Comparison of ENCODE assay signal across 1 cellular context in genomic region chr16:71894921-71895678, GRCh38.
TF ChIP-seq lines count a peak whose summit lies in the region.

Gene IST1 (plus strand): TSS chr16:71895531. CDS start chr16:71915641, 20,110 bp downstream.

TF ChIP-seq in K562, 482 proteins besides CTCF, POLR2A, EP300 and RAD21 (continued from another document and continues in another):
- TF ChIP-seq, protein P1, sequence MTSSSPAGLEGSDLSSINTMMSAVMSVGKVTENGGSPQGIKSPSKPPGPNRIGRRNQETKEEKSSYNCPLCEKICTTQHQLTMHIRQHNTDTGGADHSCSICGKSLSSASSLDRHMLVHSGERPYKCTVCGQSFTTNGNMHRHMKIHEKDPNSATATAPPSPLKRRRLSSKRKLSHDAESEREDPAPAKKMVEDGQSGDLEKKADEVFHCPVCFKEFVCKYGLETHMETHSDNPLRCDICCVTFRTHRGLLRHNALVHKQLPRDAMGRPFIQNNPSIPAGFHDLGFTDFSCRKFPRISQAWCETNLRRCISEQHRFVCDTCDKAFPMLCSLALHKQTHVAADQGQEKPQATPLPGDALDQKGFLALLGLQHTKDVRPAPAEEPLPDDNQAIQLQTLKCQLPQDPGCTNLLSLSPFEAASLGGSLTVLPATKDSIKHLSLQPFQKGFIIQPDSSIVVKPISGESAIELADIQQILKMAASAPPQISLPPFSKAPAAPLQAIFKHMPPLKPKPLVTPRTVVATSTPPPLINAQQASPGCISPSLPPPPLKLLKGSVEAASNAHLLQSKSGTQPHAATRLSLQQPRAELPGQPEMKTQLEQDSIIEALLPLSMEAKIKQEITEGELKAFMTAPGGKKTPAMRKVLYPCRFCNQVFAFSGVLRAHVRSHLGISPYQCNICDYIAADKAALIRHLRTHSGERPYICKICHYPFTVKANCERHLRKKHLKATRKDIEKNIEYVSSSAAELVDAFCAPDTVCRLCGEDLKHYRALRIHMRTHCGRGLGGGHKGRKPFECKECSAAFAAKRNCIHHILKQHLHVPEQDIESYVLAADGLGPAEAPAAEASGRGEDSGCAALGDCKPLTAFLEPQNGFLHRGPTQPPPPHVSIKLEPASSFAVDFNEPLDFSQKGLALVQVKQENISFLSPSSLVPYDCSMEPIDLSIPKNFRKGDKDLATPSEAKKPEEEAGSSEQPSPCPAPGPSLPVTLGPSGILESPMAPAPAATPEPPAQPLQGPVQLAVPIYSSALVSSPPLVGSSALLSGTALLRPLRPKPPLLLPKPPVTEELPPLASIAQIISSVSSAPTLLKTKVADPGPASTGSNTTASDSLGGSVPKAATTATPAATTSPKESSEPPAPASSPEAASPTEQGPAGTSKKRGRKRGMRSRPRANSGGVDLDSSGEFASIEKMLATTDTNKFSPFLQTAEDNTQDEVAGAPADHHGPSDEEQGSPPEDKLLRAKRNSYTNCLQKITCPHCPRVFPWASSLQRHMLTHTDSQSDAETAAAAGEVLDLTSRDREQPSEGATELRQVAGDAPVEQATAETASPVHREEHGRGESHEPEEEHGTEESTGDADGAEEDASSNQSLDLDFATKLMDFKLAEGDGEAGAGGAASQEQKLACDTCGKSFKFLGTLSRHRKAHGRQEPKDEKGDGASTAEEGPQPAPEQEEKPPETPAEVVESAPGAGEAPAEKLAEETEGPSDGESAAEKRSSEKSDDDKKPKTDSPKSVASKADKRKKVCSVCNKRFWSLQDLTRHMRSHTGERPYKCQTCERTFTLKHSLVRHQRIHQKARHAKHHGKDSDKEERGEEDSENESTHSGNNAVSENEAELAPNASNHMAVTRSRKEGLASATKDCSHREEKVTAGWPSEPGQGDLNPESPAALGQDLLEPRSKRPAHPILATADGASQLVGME (CRISPR knock-in tag; IDR thresholded peaks at IDR 0.05) = 0 out of 2 replicates have a peak, but pooled peaks have one; percentile 10
- TF ChIP-seq SIN3B (IDR thresholded peaks at IDR 0.05; ENCODE audit: low read depth) (peak; percentile 49; the same call in 1 of the 2 replicates), MYNN (IDR thresholded peaks at IDR 0.05) (peak; percentile 70), MYNN (CRISPR knock-in tag; IDR thresholded peaks at IDR 0.05) (no peak), GTF3C2 (IDR thresholded peaks at IDR 0.05; ENCODE audit: borderline replicate concordance, extremely low read depth, insufficient read length) (no peak), JUND (IDR thresholded peaks at IDR 0.05; ENCODE audit: borderline replicate concordance, low read depth, low read length) (no peak), JUND (tag; IDR thresholded peaks at IDR 0.05; ENCODE audit: borderline replicate concordance, low read depth, low read length) (peak; percentile 66; the same call in 1 of the 3 replicates), ATF3 (IDR thresholded peaks at IDR 0.05) (peak; percentile 77), ATF3 (CRISPR knock-in tag; conservative IDR thresholded peaks at IDR 0.05) (peak; percentile 72; the same call in 1 of the 2 replicates), TAF7 (tag; IDR thresholded peaks at IDR 0.05) (peak; percentile 89), HDAC2 (IDR thresholded peaks at IDR 0.05) (0 out of 2 replicates have a peak, but pooled peaks have one; percentile 64), AFF1 (IDR thresholded peaks at IDR 0.05; ENCODE audit: low read depth in 1 of 2, partially characterized antibody in 2 of 2) (peak; percentile 18 to 33), ZNF146 (CRISPR knock-in tag; IDR thresholded peaks at IDR 0.05; ENCODE audit: unreplicated experiment) (no peak), GTF2F1 (IDR thresholded peaks at IDR 0.05; ENCODE audit: low read depth, low read length) (peak; percentile 88; the same call in 1 of the 2 replicates), JUN (IDR thresholded peaks at IDR 0.05; ENCODE audit: borderline replicate concordance, low read depth, low read length) (peak; percentile 28; the same call in 1 of the 2 replicates), JUN (CRISPR knock-in tag; IDR thresholded peaks at IDR 0.05; ENCODE audit: borderline replicate concordance) (no peak; the same call in 1 of the 2 replicates), GABPB2 (CRISPR knock-in tag; conservative IDR thresholded peaks at IDR 0.05) (no peak), IRF1 (CRISPR knock-in tag; IDR thresholded peaks at IDR 0.05; ENCODE audit: borderline replicate concordance) (no peak), LCOR (CRISPR knock-in tag; IDR thresholded peaks at IDR 0.05) (peak; percentile 9; the same call in 1 of the 2 replicates), SRF (CRISPR knock-in tag; IDR thresholded peaks at IDR 0.05) (peak in 1 of 2 experiments; percentile 44; a peak in 1 of 4 replicates), TOE1 (IDR thresholded peaks at IDR 0.05; ENCODE audit: borderline replicate concordance) (peak; percentile 64; the same call in 1 of the 2 replicates), TOE1 (CRISPR knock-in tag; IDR thresholded peaks at IDR 0.05; ENCODE audit: borderline replicate concordance, low read depth) (no peak), PYGO2 (tag; IDR thresholded peaks at IDR 0.05) (no peak), FOXK2 (conservative IDR thresholded peaks at IDR 0.05 in 1 of 2, IDR thresholded peaks at IDR 0.05 in 1 of 2; ENCODE audit: low read depth in 2 of 2) (peak; percentile 94 to 97), CCNT2 (IDR thresholded peaks at IDR 0.05; ENCODE audit: borderline replicate concordance, extremely low read depth, insufficient read length, low read depth, low read length) (peak; percentile 75), RNF219 (CRISPR knock-in tag; IDR thresholded peaks at IDR 0.05) (no peak), CREB1 (IDR thresholded peaks at IDR 0.05) (peak; percentile 75), CREB1 (CRISPR knock-in tag; IDR thresholded peaks at IDR 0.05) (peak; percentile 83), NRF1 (conservative IDR thresholded peaks at IDR 0.05 in 1 of 2, IDR thresholded peaks at IDR 0.05 in 1 of 2) (peak; percentile 84 to 87), RNF2 (IDR thresholded peaks at IDR 0.05) (0 out of 2 replicates have a peak, but pooled peaks have one; percentile 42), CTBP1 (IDR thresholded peaks at IDR 0.05; ENCODE audit: borderline replicate concordance) (peak; percentile 88), MTA3 (IDR thresholded peaks at IDR 0.05; ENCODE audit: borderline replicate concordance) (peak; percentile 97), TBL1XR1 (IDR thresholded peaks at IDR 0.05; ENCODE audit: low read length in 2 of 2) (peak in 1 of 2 experiments; percentile 53; a peak in 1 of 4 replicates), NBN (IDR thresholded peaks at IDR 0.05; ENCODE audit: low read depth) (peak; percentile 79; the same call in 1 of the 2 replicates), SMAD4 (CRISPR knock-in tag; conservative IDR thresholded peaks at IDR 0.05) (peak; percentile 94), ESRRA (IDR thresholded peaks at IDR 0.05; ENCODE audit: borderline replicate concordance, low read depth) (peak; percentile 83), MEIS2 (IDR thresholded peaks at IDR 0.05; ENCODE audit: partially characterized antibody) (no peak), HNRNPLL (IDR thresholded peaks at IDR 0.05; ENCODE audit: low read depth, low read length, poor library complexity, severe bottlenecking) (peak; percentile 73), CBX1 (IDR thresholded peaks at IDR 0.05; ENCODE audit: low read depth) (peak; percentile 74; the same call in 1 of the 2 replicates), CBFA2T3 (IDR thresholded peaks at IDR 0.05) (peak; percentile 21; the same call in 1 of the 2 replicates), HMBOX1 (IDR thresholded peaks at IDR 0.05) (peak; percentile 32; the same call in 1 of the 2 replicates)
- TF ChIP-seq, protein P2, sequence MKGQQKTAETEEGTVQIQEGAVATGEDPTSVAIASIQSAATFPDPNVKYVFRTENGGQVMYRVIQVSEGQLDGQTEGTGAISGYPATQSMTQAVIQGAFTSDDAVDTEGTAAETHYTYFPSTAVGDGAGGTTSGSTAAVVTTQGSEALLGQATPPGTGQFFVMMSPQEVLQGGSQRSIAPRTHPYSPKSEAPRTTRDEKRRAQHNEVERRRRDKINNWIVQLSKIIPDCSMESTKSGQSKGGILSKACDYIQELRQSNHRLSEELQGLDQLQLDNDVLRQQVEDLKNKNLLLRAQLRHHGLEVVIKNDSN (CRISPR knock-in tag; IDR thresholded peaks at IDR 0.05) = peak; percentile 54; the same call in 1 of the 2 replicates
- TF ChIP-seq, protein P3, sequence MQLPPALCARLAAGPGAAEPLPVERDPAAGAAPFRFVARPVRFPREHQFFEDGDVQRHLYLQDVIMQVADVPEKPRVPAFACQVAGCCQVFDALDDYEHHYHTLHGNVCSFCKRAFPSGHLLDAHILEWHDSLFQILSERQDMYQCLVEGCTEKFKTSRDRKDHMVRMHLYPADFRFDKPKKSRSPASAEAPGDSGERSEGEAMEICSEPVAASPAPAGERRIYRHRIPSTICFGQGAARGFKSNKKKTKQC (CRISPR knock-in tag; IDR thresholded peaks at IDR 0.05) = peak; percentile 67; the same call in 1 of the 2 replicates
